8 cellular contexts compared by ENCODE assay signal in the genomic region with DNA sequence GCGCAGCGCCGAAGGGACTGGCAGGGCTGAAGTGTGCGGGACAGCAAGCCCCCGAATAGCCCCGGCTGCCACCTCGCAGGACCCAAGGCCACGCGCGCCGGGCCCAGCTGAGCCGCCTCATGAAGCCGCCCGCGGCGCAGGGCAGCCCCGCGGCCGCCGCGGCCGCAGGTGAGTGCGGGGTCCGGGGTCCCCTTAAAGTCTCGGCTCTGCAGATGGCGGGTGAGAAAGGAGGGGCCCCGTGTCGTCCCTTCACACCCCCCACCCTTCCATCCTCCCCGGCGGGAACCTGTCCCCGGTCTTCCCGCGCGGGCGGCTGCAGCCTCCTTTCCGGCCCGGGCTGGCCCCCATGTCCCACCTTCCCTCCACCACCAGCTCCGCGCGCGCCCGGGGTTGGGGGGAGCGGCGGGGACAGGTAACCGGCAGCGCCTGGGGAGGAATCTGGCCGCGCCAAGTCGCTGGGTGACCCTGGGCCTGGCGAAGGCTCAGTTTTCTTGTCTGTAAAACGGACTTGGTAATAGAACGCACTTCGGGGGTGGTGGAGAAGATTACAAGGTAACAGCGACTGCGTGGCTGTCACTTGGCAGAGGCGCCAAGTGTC. TPM values are rescaled to one million over a fixed set of nuclear protein-coding genes. Genes with fewer than 3 reads are reported as not detected.
A peak's percentile ranks its signal among the peaks of the same experiment; 100 is the strongest.
DNase-seq lines count a peak whose midpoint lies in the region; ATAC-seq, FAIRE-seq and TF ChIP-seq lines count a peak whose summit lies in the region.

No MANE protein-coding gene starts in this region.

- WGBS in adrenal gland, 4 donors = 0 to 2% (median 0%) methylated on average over 1 to 56 of the region's 56 CpGs

- peaks cover 2% of the 10 kb centered on the region for H3K9me3 Mint-ChIP-seq in CD4-positive, alpha-beta T cell

- peak overlapping the region; percentile 47 for H3K4me3 ChIP-seq in NB4 (ENCODE audit: low read depth, low read length)
- peak overlapping the region in 2 of 4 donors; percentile 43 to 62 for H3K4me3 ChIP-seq in adrenal gland

- intact Hi-C loops in CD4-positive, alpha-beta T cell (cut with DNase I, micrococcal nuclease) = loop anchor here (1.0 to 5.0 kb wide), 4 partner anchors 8 to 195 kb away; no protein-coding TSS in a partner anchor
- intact Hi-C loops in adrenal gland (cut with DNase I) = loop anchor here in 1 of 2 donors (5.0 kb wide), 2 partner anchors 195 to 330 kb away; no protein-coding TSS in a partner anchor

- no peak for TF ChIP-seq CTCF in CD4-positive, alpha-beta T cell (IDR thresholded peaks at IDR 0.05)
- TF ChIP-seq CTCF in NB4 (IDR thresholded peaks at IDR 0.05; ENCODE audit: low read depth, low read length) = no peak
- TF ChIP-seq CTCF in adrenal gland (IDR thresholded peaks at IDR 0.05) = no peak

- DNase-seq in CD4-positive, alpha-beta T cell = peak in 7 of 10 experiments; percentile 25 to 54 (median 35)
- peak; percentile 39 for DNase-seq in NB4 (ENCODE audit: low read depth)
- no peak for DNase-seq in adrenal gland
- DNase-seq in iris pigment epithelial cell (ENCODE audit: low read depth) = peak; percentile 10
- peak; percentile 41 for DNase-seq in stimulated activated CD4-positive, alpha-beta T cell treated with anti-CD3 and anti-CD28 coated beads, Interleukin-4, amount 100 ng/mL, for 24 hours
- no peak for DNase-seq in HTR-8/SVneo (ENCODE audit: insufficient read length, low spot score)
- DNase-seq in GM19239 (ENCODE audit: insufficient read length, low spot score) = no peak

- no peaks in the 10 kb centered on the region for H3K27me3 Mint-ChIP-seq in CD4-positive, alpha-beta T cell

- POLR2A ChIA-PET in CD4-positive, alpha-beta T cell (lab: Charles Lee) = interaction anchor here (0.6 to 5.7 kb wide), 14 partner anchors 7 to 1023 kb away, joined by 3 to 37 read pairs (median 7); no protein-coding TSS in a partner anchor

- H3K4me1 Mint-ChIP-seq in CD4-positive, alpha-beta T cell (ENCODE audit: low read depth) = peaks cover 53% of the 10 kb centered on the region

- H3K27ac ChIP-seq in CD4-positive, alpha-beta T cell (ENCODE audit: low read depth, low read length) = peak overlapping the region; percentile 93
- H3K27ac ChIP-seq in adrenal gland = peak overlapping the region in 3 of 5 donors; percentile 14 to 42 (median 36)

- ATAC-seq in CD4-positive, alpha-beta T cell (ENCODE audit: poor library complexity) = peak; percentile 3
- ATAC-seq in GM21717 (IDR thresholded peaks at IDR 0.05; ENCODE audit: unreplicated experiment) = peak; percentile 11

- H3K4me3 Mint-ChIP-seq in CD4-positive, alpha-beta T cell = peak overlapping the region; percentile 94

- FAIRE-seq in HTR-8/SVneo (lab: Jason Lieb, UNC) = no peak
- no peak for FAIRE-seq in GM19239 (lab: Jason Lieb, UNC)

- TF ChIP-seq POLR2A in NB4 (IDR thresholded peaks at IDR 0.05; ENCODE audit: extremely low read depth, insufficient read length) (no peak), adrenal gland (IDR thresholded peaks at IDR 0.05) (no peak)

- H3K27me3 ChIP-seq in CD4-positive, alpha-beta T cell (ENCODE audit: control insufficient read depth, insufficient read depth, low read length) = no peaks in the 10 kb centered on the region
- H3K27me3 ChIP-seq in adrenal gland = no peaks in the 10 kb centered on the region

- H3K4me1 ChIP-seq in adrenal gland (replicated peaks in 1 of 2) = peaks cover 11 to 21% of the 10 kb centered on the region in 2 donors

- H3K9me3 ChIP-seq in CD4-positive, alpha-beta T cell (ENCODE audit: control insufficient read depth, low read length) = no peaks in the 10 kb centered on the region
- H3K9me3 ChIP-seq in adrenal gland (replicated peaks in 1 of 3) = no peaks in the 10 kb centered on the region

- H3K36me3 Mint-ChIP-seq in CD4-positive, alpha-beta T cell (ENCODE audit: low read depth) = peaks cover 52% of the 10 kb centered on the region

- peak overlapping the region; percentile 98 for H3K27ac Mint-ChIP-seq in CD4-positive, alpha-beta T cell

- CTCF ChIA-PET in CD4-positive, alpha-beta T cell (lab: Charles Lee) = interaction anchor here (2.8 to 3.7 kb wide), 2 partner anchors 14 to 31 kb away, joined by 20 to 49 read pairs; no protein-coding TSS in a partner anchor

- no peaks in the 10 kb centered on the region for H3K36me3 ChIP-seq in adrenal gland (replicated peaks in 1 of 2)

RNA-seq across cellular contexts. Expression of gene RGCC, which starts 0.3 kb away (rescaled TPM):
- 100 to 1,000 TPM; 752 to 758 TPM for total RNA-seq in CD4-positive, alpha-beta T cell
- total RNA-seq in adrenal gland = 10 to 100 TPM in 7 of 8 donors, 1 to 10 TPM in 1; 6.2 to 64.1 (median 28.8) TPM
- polyA plus RNA-seq in adrenal gland = 10 to 100 TPM; 18.4 to 42.9 (median 21.3) TPM

Comparison
In these comparisons a context has a peak if more than half of its experiments do, and no peak if none do; other contexts are left out.
1. DNase-seq: peak in CD4-positive, alpha-beta T cell (7 of 10), NB4 (single experiment), iris pigment epithelial cell (single experiment) and stimulated activated CD4-positive, alpha-beta T cell treated with anti-CD3 and anti-CD28 coated beads, Interleukin-4, amount 100 ng/mL, for 24 hours (single experiment); none in adrenal gland (0 of 7), HTR-8/SVneo (single experiment) and GM19239 (single experiment).
2. RNA of gene RGCC, which starts 0.3 kb away (total RNA-seq): 752 to 758 TPM in CD4-positive, alpha-beta T cell; 6.2 to 64.1 TPM in adrenal gland; every median in the first group is over 10 times any median in the second.